Comparison of ENCODE assay signal across 13 cellular contexts in genomic region chr9:99859395-99859980, GRCh38. TPM values are rescaled to one million over a fixed set of nuclear protein-coding genes. Genes with fewer than 3 reads are reported as not detected.
DNase-seq lines count a peak whose midpoint lies in the region; TF ChIP-seq lines count a peak whose summit lies in the region.
"Had no signal": no experiment of that assay in that cellular context is flagged by ENCODE, and none has a peak within 500 bp of the region (broad histone marks: within the 10 kb centered on the region; RNA-seq: fewer than 3 reads in every experiment).

No MANE protein-coding gene starts in this region.

- H3K36me3 Mint-ChIP-seq in immature natural killer cell, result no peaks in the 10 kb centered on the region
- H3K36me3 Mint-ChIP-seq in activated T-helper 1 cell treated with anti-CD3 and anti-CD28 coated beads, Interleukin-12 subunit alpha, Interleukin-12 subunit beta, Interleukin-2, Interleukin-4 antibody, amounts not matched to agents 30 ng/mL and 10 ng/mL and 1 ng/mL, durations not matched to agents 14 hours and 24 hours and 36 hours (ENCODE audit: low read depth), result peaks cover 73% of the 10 kb centered on the region

- H3K27me3 Mint-ChIP-seq in immature natural killer cell (ENCODE audit: low read depth in 3 of 3), result peaks cover 0 to 5% (median 4%) of the 10 kb centered on the region in 3 donors
- peaks cover 5% of the 10 kb centered on the region for H3K27me3 Mint-ChIP-seq in activated T-helper 1 cell treated with anti-CD3 and anti-CD28 coated beads, Interleukin-12 subunit alpha, Interleukin-12 subunit beta, Interleukin-2, Interleukin-4 antibody, amounts not matched to agents 30 ng/mL and 10 ng/mL and 1 ng/mL, durations not matched to agents 14 hours and 24 hours and 36 hours (ENCODE audit: insufficient read depth)

- intact Hi-C loops in activated T-helper 1 cell treated with anti-CD3 and anti-CD28 coated beads, Interleukin-12 subunit alpha, Interleukin-12 subunit beta, Interleukin-2, Interleukin-4 antibody, amounts not matched to agents 30 ng/mL and 10 ng/mL and 1 ng/mL, durations not matched to agents 14 hours and 24 hours and 36 hours (cut with micrococcal nuclease), result loop anchor here (10.0 kb wide), 1 partner anchor 355 kb away; no protein-coding TSS in a partner anchor

- peak; percentile 8 for DNase-seq in NCI-H1092 treated with DMSO at 0.1 percent for 48 hours (lab: John Stamatoyannopoulos, UW)
- DNase-seq in NCI-H1092 (lab: John Stamatoyannopoulos, UW), result no peak
- peak; percentile 16 for DNase-seq in NCI-H526 treated with DMSO at 0.1 percent for 48 hours (lab: John Stamatoyannopoulos, UW)
- DNase-seq in fibroblast of pulmonary artery (ENCODE audit: low read depth), result peak; percentile 63
- peak; percentile 41 for DNase-seq in retina
- DNase-seq in immature natural killer cell, result no peak
- no peak for DNase-seq in inferior parietal cortex (ENCODE audit: extremely low spot score)
- no peak for DNase-seq in activated T-helper 1 cell treated with anti-CD3 and anti-CD28 coated beads, Interleukin-12 subunit alpha, Interleukin-12 subunit beta, Interleukin-2, Interleukin-4 antibody, amounts not matched to agents 30 ng/mL and 10 ng/mL and 1 ng/mL, durations not matched to agents 14 hours and 24 hours and 36 hours (ENCODE audit: low spot score)
- DNase-seq: heart left ventricle, NCI-H345 had no signal

- H3K4me3 Mint-ChIP-seq in immature natural killer cell, result no peak overlapping the region
- H3K4me3 Mint-ChIP-seq in activated T-helper 1 cell treated with anti-CD3 and anti-CD28 coated beads, Interleukin-12 subunit alpha, Interleukin-12 subunit beta, Interleukin-2, Interleukin-4 antibody, amounts not matched to agents 30 ng/mL and 10 ng/mL and 1 ng/mL, durations not matched to agents 14 hours and 24 hours and 36 hours, result no peak overlapping the region

- peaks cover 0 to 10% of the 10 kb centered on the region in 2 donors for H3K4me1 Mint-ChIP-seq in immature natural killer cell
- peaks cover 5% of the 10 kb centered on the region for H3K4me1 Mint-ChIP-seq in activated T-helper 1 cell treated with anti-CD3 and anti-CD28 coated beads, Interleukin-12 subunit alpha, Interleukin-12 subunit beta, Interleukin-2, Interleukin-4 antibody, amounts not matched to agents 30 ng/mL and 10 ng/mL and 1 ng/mL, durations not matched to agents 14 hours and 24 hours and 36 hours (ENCODE audit: low read depth)

- no peak for TF ChIP-seq CTCF in fibroblast of pulmonary artery (IDR thresholded peaks at IDR 0.05; ENCODE audit: low read length, missing control alignments)

- H3K4me3 ChIP-seq in fibroblast of pulmonary artery (replicated peaks; ENCODE audit: low read depth, low read length), result no peak overlapping the region
- H3K4me3 ChIP-seq: A549, heart left ventricle, thyroid gland had no signal

- no peak overlapping the region for H3K27ac Mint-ChIP-seq in immature natural killer cell
- no peak overlapping the region for H3K27ac Mint-ChIP-seq in activated T-helper 1 cell treated with anti-CD3 and anti-CD28 coated beads, Interleukin-12 subunit alpha, Interleukin-12 subunit beta, Interleukin-2, Interleukin-4 antibody, amounts not matched to agents 30 ng/mL and 10 ng/mL and 1 ng/mL, durations not matched to agents 14 hours and 24 hours and 36 hours
- H3K27ac Mint-ChIP-seq: activated T-helper 2 cell treated with anti-CD3 and anti-CD28 coated beads, Interferon-gamma antibody, Interleukin-2, Interleukin-4, amounts not matched to agents 10 μg/mL and 5 μg/mL and 100 μg/mL, durations not matched to agents 14 hours and 24 hours and 36 hours had no signal

- no peaks in the 10 kb centered on the region for H3K9me3 Mint-ChIP-seq in immature natural killer cell
- H3K9me3 Mint-ChIP-seq in activated T-helper 1 cell treated with anti-CD3 and anti-CD28 coated beads, Interleukin-12 subunit alpha, Interleukin-12 subunit beta, Interleukin-2, Interleukin-4 antibody, amounts not matched to agents 30 ng/mL and 10 ng/mL and 1 ng/mL, durations not matched to agents 14 hours and 24 hours and 36 hours, result no peaks in the 10 kb centered on the region
- H3K9me3 Mint-ChIP-seq: activated T-helper 2 cell treated with anti-CD3 and anti-CD28 coated beads, Interferon-gamma antibody, Interleukin-2, Interleukin-4, amounts not matched to agents 10 μg/mL and 5 μg/mL and 100 μg/mL, durations not matched to agents 14 hours and 24 hours and 36 hours had no signal

RNA-seq across cellular contexts. Expression of gene NR4A3, which starts 37.8 kb away (rescaled TPM):
- polyA plus RNA-seq in immature natural killer cell, result 1 to 10 TPM in 1 of 3 donors, under 1 TPM in 2; 0.83 to 1.1 (median 0.88) TPM
- total RNA-seq in activated T-helper 1 cell treated with anti-CD3 and anti-CD28 coated beads, Interleukin-12 subunit alpha, Interleukin-12 subunit beta, Interleukin-2, Interleukin-4 antibody, amounts not matched to agents 30 ng/mL and 10 ng/mL and 1 ng/mL, durations not matched to agents 14 hours and 24 hours and 36 hours, result 68.6 and 69.5 TPM in 2 replicates

RNA-seq across cellular contexts. Expression of gene STX17, which starts 47.0 kb away (rescaled TPM):
- 10 to 100 TPM; 17.3 to 28.5 (median 18.8) TPM for polyA plus RNA-seq in immature natural killer cell
- 20.5 and 22.1 TPM in 2 replicates for total RNA-seq in activated T-helper 1 cell treated with anti-CD3 and anti-CD28 coated beads, Interleukin-12 subunit alpha, Interleukin-12 subunit beta, Interleukin-2, Interleukin-4 antibody, amounts not matched to agents 30 ng/mL and 10 ng/mL and 1 ng/mL, durations not matched to agents 14 hours and 24 hours and 36 hours

Comparison
In these comparisons a context has a peak if more than half of its experiments do, and no peak if none do; other contexts are left out.
1. DNase-seq: peak in NCI-H1092 treated with DMSO at 0.1 percent for 48 hours (single experiment), NCI-H526 treated with DMSO at 0.1 percent for 48 hours (single experiment), fibroblast of pulmonary artery (single experiment) and retina (single experiment); none in NCI-H1092 (single experiment), immature natural killer cell (0 of 3), inferior parietal cortex (single experiment) and activated T-helper 1 cell treated with anti-CD3 and anti-CD28 coated beads, Interleukin-12 subunit alpha, Interleukin-12 subunit beta, Interleukin-2, Interleukin-4 antibody, amounts not matched to agents 30 ng/mL and 10 ng/mL and 1 ng/mL, durations not matched to agents 14 hours and 24 hours and 36 hours (single experiment).